ENCODE assay signal across 2 cellular contexts in the genomic region with DNA sequence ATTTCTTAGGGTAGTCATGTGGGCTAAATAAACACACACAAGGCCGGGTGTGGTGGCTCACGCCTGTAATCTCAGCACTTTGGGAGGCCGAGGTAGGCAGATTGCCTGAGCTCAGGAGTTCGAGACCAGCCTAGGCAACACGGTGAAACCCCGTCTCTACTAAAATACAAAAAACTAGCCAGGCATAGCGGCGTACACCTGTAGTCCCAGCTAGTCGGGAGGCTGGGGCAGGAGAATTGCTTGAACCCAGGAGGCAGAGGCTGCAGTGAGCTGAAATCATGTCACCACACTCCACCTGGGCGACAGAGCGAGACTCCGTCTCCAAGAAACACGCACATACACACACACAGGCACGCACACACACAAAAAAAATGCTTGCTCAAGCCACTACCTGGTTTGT. TPM values are rescaled to one million over a fixed set of nuclear protein-coding genes. Genes with fewer than 3 reads are reported as not detected.
"Had no signal": no experiment of that assay in that cellular context is flagged by ENCODE, and none has a peak within 500 bp of the region (broad histone marks: within the 10 kb centered on the region; RNA-seq: fewer than 3 reads in every experiment).

No MANE protein-coding gene starts in this region.

RNA-seq across cellular contexts. Expression of gene CLEC20A, which starts 6.6 kb away (rescaled TPM):
- total RNA-seq: G401, GM12878 had no signal
- polyA plus RNA-seq: GM12878 had no signal

RNA-seq across cellular contexts. Expression of gene TEX35, which starts 9.6 kb away (rescaled TPM):
- total RNA-seq: G401, GM12878 had no signal
- polyA plus RNA-seq: GM12878 had no signal
